In genomic region chr5:41869739-41870620, GRCh38 we compare ENCODE assay signal across 8 cellular contexts. TPM values are rescaled to one million over a fixed set of nuclear protein-coding genes. Genes with fewer than 3 reads are reported as not detected.
A peak's percentile ranks its signal among the peaks of the same experiment; 100 is the strongest.
DNase-seq lines count a peak whose midpoint lies in the region; ATAC-seq and TF ChIP-seq lines count a peak whose summit lies in the region.

TSS of gene OXCT1 (minus strand) at chr5:41870425. CDS start at chr5:41870358, 67 bp downstream.

- H3K4me1 Mint-ChIP-seq in activated T-helper 17 cell treated with anti-CD3 and anti-CD28 coated beads, Interleukin-2, amount 50 U/mL, for 72 hours = peaks cover 18% of the 10 kb centered on the region
- H3K4me1 Mint-ChIP-seq in nephron = peaks cover 21% of the 10 kb centered on the region
- H3K4me1 Mint-ChIP-seq in stimulated activated naive CD8-positive, alpha-beta T cell treated with anti-CD3 and anti-CD28 coated beads, Interleukin-15, Interleukin-2, amounts not matched to agents 100 ng/mL and 50 ng/mL, for 24 hours (ENCODE audit: low read depth) = peaks cover 63% of the 10 kb centered on the region

- peak within 1 kb of the TSS; percentile 75 for H3K4me2 ChIP-seq in DOHH2 (ENCODE audit: low read length)

- H3K9me3 ChIP-seq in DOHH2 (ENCODE audit: control insufficient read depth, insufficient read depth, low read length) = no peaks in the 10 kb centered on the region
- no peaks in the 10 kb centered on the region for H3K9me3 ChIP-seq in KOPT-K1 (ENCODE audit: insufficient read depth, low read length, poor library complexity, severe bottlenecking)

- H4K20me1 ChIP-seq in DOHH2 (ENCODE audit: control insufficient read depth, insufficient read depth, low read depth, low read length) = no peaks in the 10 kb centered on the region

- peaks cover 52% of the 10 kb centered on the region for H3K79me2 ChIP-seq in DOHH2 (ENCODE audit: control insufficient read depth, low read length)

- peak within 1 kb of the TSS; percentile 82 for H3K27ac Mint-ChIP-seq in activated T-helper 17 cell treated with anti-CD3 and anti-CD28 coated beads, Interleukin-2, amount 50 U/mL, for 72 hours
- peak within 1 kb of the TSS; percentile 30 to 86 (median 77) for H3K27ac Mint-ChIP-seq in nephron
- H3K27ac Mint-ChIP-seq in stimulated activated naive CD8-positive, alpha-beta T cell treated with anti-CD3 and anti-CD28 coated beads, Interleukin-15, Interleukin-2, amounts not matched to agents 100 ng/mL and 50 ng/mL, for 24 hours = peak within 1 kb of the TSS; percentile 95

- H3K27ac ChIP-seq in DOHH2 (ENCODE audit: low read depth, low read length) (peak within 1 kb of the TSS; percentile 43), KOPT-K1 (ENCODE audit: low read depth, low read length, poor library complexity, severe bottlenecking) (peak within 1 kb of the TSS; percentile 88)

- H3K4me3 ChIP-seq in DOHH2 (ENCODE audit: low read length) (peak within 1 kb of the TSS; percentile 93), fibroblast of the aortic adventitia (ENCODE audit: low read depth, low read length) (peak within 1 kb of the TSS; percentile 80)

- DNase-seq in RPMI7951 (ENCODE audit: low read depth) (peak; percentile 84), fibroblast of the aortic adventitia (ENCODE audit: low read depth) (peak; percentile 80)

- no peaks in the 10 kb centered on the region for H3K27me3 Mint-ChIP-seq in activated T-helper 17 cell treated with anti-CD3 and anti-CD28 coated beads, Interleukin-2, amount 50 U/mL, for 72 hours
- H3K27me3 Mint-ChIP-seq in nephron (ENCODE audit: low read depth) = no peaks in the 10 kb centered on the region
- no peaks in the 10 kb centered on the region for H3K27me3 Mint-ChIP-seq in stimulated activated naive CD8-positive, alpha-beta T cell treated with anti-CD3 and anti-CD28 coated beads, Interleukin-15, Interleukin-2, amounts not matched to agents 100 ng/mL and 50 ng/mL, for 24 hours

- no peaks in the 10 kb centered on the region for H3K9me3 Mint-ChIP-seq in activated T-helper 17 cell treated with anti-CD3 and anti-CD28 coated beads, Interleukin-2, amount 50 U/mL, for 72 hours
- H3K9me3 Mint-ChIP-seq in nephron = no peaks in the 10 kb centered on the region
- no peaks in the 10 kb centered on the region for H3K9me3 Mint-ChIP-seq in stimulated activated naive CD8-positive, alpha-beta T cell treated with anti-CD3 and anti-CD28 coated beads, Interleukin-15, Interleukin-2, amounts not matched to agents 100 ng/mL and 50 ng/mL, for 24 hours

- peaks cover 36% of the 10 kb centered on the region for H3K36me3 Mint-ChIP-seq in activated T-helper 17 cell treated with anti-CD3 and anti-CD28 coated beads, Interleukin-2, amount 50 U/mL, for 72 hours (ENCODE audit: low read depth)
- no peaks in the 10 kb centered on the region for H3K36me3 Mint-ChIP-seq in nephron (ENCODE audit: low read depth)
- H3K36me3 Mint-ChIP-seq in stimulated activated naive CD8-positive, alpha-beta T cell treated with anti-CD3 and anti-CD28 coated beads, Interleukin-15, Interleukin-2, amounts not matched to agents 100 ng/mL and 50 ng/mL, for 24 hours (ENCODE audit: low read depth) = peaks cover 24% of the 10 kb centered on the region

- no peaks in the 10 kb centered on the region for H3K27me3 ChIP-seq in DOHH2 (ENCODE audit: control insufficient read depth, low read length)

- peaks cover 27% of the 10 kb centered on the region for H3K4me1 ChIP-seq in DOHH2 (ENCODE audit: control insufficient read depth, low read length)

- H3K4me3 Mint-ChIP-seq in activated T-helper 17 cell treated with anti-CD3 and anti-CD28 coated beads, Interleukin-2, amount 50 U/mL, for 72 hours = peak within 1 kb of the TSS; percentile 86
- H3K4me3 Mint-ChIP-seq in nephron = peak within 1 kb of the TSS; percentile 87 to 92 (median 92)
- H3K4me3 Mint-ChIP-seq in stimulated activated naive CD8-positive, alpha-beta T cell treated with anti-CD3 and anti-CD28 coated beads, Interleukin-15, Interleukin-2, amounts not matched to agents 100 ng/mL and 50 ng/mL, for 24 hours = peak within 1 kb of the TSS; percentile 92

- TF ChIP-seq CTCF in DOHH2 (IDR thresholded peaks at IDR 0.05; ENCODE audit: low read depth, low read length, poor library complexity, severe bottlenecking) (no peak), fibroblast of the aortic adventitia (IDR thresholded peaks at IDR 0.05; ENCODE audit: insufficient read depth, low read length) (no peak), nephron (IDR thresholded peaks at IDR 0.05; ENCODE audit: unreplicated experiment in 3 of 3) (no peak)

- no peaks in the 10 kb centered on the region for H3K9me2 ChIP-seq in DOHH2 (replicated peaks; ENCODE audit: control insufficient read depth, low read length)

- H3F3A ChIP-seq in DOHH2 (ENCODE audit: control insufficient read depth, insufficient read depth) = 0 out of 2 replicates have a peak, but pooled peaks cover 3% of the 10 kb centered on the region

- peak; percentile 93 for ATAC-seq in GM21825 (IDR thresholded peaks at IDR 0.05; ENCODE audit: unreplicated experiment)
- peak; percentile 94 for ATAC-seq in activated T-helper 17 cell treated with anti-CD3 and anti-CD28 coated beads, Interleukin-2, amount 50 U/mL, for 72 hours (replicated peaks)

- H3K36me3 ChIP-seq in DOHH2 (ENCODE audit: control insufficient read depth, low read length) (peaks cover 33% of the 10 kb centered on the region), KOPT-K1 (ENCODE audit: insufficient read depth, low read length) (peaks cover 8% of the 10 kb centered on the region; the same call in 1 of the 2 replicates)

RNA-seq across cellular contexts. Expression of gene OXCT1, which starts in this region (rescaled TPM):
- 28.8 and 31.8 TPM in 2 replicates for total RNA-seq in RPMI7951 (2014; rRNA removed; shearing (Covaris generic))
- total RNA-seq in activated T-helper 17 cell treated with anti-CD3 and anti-CD28 coated beads, Interleukin-2, amount 50 U/mL, for 72 hours = 10 to 100 TPM; 49.9 to 74.4 TPM
- 35.7 and 36.4 TPM in 2 replicates for total RNA-seq in fibroblast of the aortic adventitia (ENCODE audit: low replicate concordance)

Comparison
In these comparisons a context has a peak if more than half of its experiments do, and no peak if none do; other contexts are left out.
1. Peak in every context shown above with its lines: DNase-seq, ATAC-seq, H3K4me3 ChIP-seq and H3K27ac ChIP-seq.